In genomic region chr18:10562773-10563160, GRCh38 we compare ENCODE assay signal across 22 cellular contexts.
"Had no signal": no experiment of that assay in that cellular context is flagged by ENCODE, and none has a peak within 500 bp of the region (broad histone marks: within the 10 kb centered on the region; RNA-seq: fewer than 3 reads in every experiment).

No MANE protein-coding gene starts in this region.

- ATAC-seq: activated CD8-positive, alpha-beta T cell treated with anti-CD3 and anti-CD28 coated beads for 36 hours; activated T-cell treated with anti-CD3 and anti-CD28 coated beads, Interleukin-2, amount 50 U/mL, for 4 hours; activated T-helper 17 cell treated with anti-CD3 and anti-CD28 coated beads, Interleukin-2, amount 50 U/mL, for 72 hours; body of pancreas; left lung; lower lobe of right lung; natural killer cell treated with Interleukin-12 subunit alpha and Interleukin-12 subunit beta and Interleukin-15 and Interleukin-18, amount 100 ng/mL, for 72 hours; T-helper 17 cell had no signal

- H3K27ac ChIP-seq: body of pancreas, cardiac muscle cell, left lung, lower lobe of right lung, right atrium auricular region, spleen, tibial nerve had no signal

- H3K9me3 Mint-ChIP-seq: activated CD4-positive, alpha-beta T cell treated with anti-CD3 and anti-CD28 coated beads, Interleukin-2, amount 10 ng/mL, durations not matched to agents 7 days and 5 days; activated CD8-positive, alpha-beta T cell treated with anti-CD3 and anti-CD28 coated beads for 36 hours; activated T-cell treated with anti-CD3 and anti-CD28 coated beads, Interleukin-2, amount 50 U/mL, for 4 hours; activated T-helper 17 cell treated with anti-CD3 and anti-CD28 coated beads, Interleukin-2, amount 50 U/mL, for 72 hours; natural killer cell treated with Interleukin-12 subunit alpha and Interleukin-12 subunit beta and Interleukin-15 and Interleukin-18, amount 100 ng/mL, for 72 hours had no signal

- H3K27ac Mint-ChIP-seq: activated CD4-positive, alpha-beta T cell treated with anti-CD3 and anti-CD28 coated beads, Interleukin-2, amount 10 ng/mL, durations not matched to agents 7 days and 5 days; activated CD8-positive, alpha-beta T cell treated with anti-CD3 and anti-CD28 coated beads for 36 hours; activated T-helper 17 cell treated with anti-CD3 and anti-CD28 coated beads, Interleukin-2, amount 50 U/mL, for 72 hours; natural killer cell treated with Interleukin-12 subunit alpha and Interleukin-12 subunit beta and Interleukin-15 and Interleukin-18, amount 100 ng/mL, for 72 hours; T-helper 17 cell had no signal

- DNase-seq: activated CD4-positive, alpha-beta T cell treated with anti-CD3 and anti-CD28 coated beads, Interleukin-2, amount 10 ng/mL, durations not matched to agents 7 days and 5 days; activated CD4-positive, CD25-positive, alpha-beta regulatory T cell treated with anti-CD3 and anti-CD28 coated beads, Interleukin-2, amount 50 U/mL, for 72 hours; activated CD8-positive, alpha-beta T cell treated with anti-CD3 and anti-CD28 coated beads for 36 hours; activated gamma-delta T cell treated with Interleukin-2 at 50 U/mL for 16 hours; activated naive CD4-positive, alpha-beta T cell treated with anti-CD3 and anti-CD28 coated beads, Interleukin-2, amount 50 U/mL, for 16 hours; activated T-cell treated with anti-CD3 and anti-CD28 coated beads, Interleukin-2, amount 50 U/mL, for 4 hours; body of pancreas; cerebellar nuclear complex; glutamatergic neuron; left lung; lower lobe of right lung; mesendoderm; spleen; stimulated activated CD4-positive, alpha-beta T cell treated with anti-CD3 and anti-CD28 coated beads, Interleukin-2, amount 100 ng/mL, for 48 hours; stimulated activated naive CD4-positive, alpha-beta T cell treated with Interleukin-2 at 50 U/mL for 16 hours; T-helper 17 cell; T1000 had no signal

- H3K9me3 ChIP-seq: body of pancreas, left lung, lower lobe of right lung, right atrium auricular region, spleen, tibial nerve had no signal

- H3K4me3 ChIP-seq: body of pancreas, cardiac muscle cell, left lung, lower lobe of right lung, right atrium auricular region, spleen, tibial nerve had no signal

- H3K27me3 Mint-ChIP-seq: activated CD4-positive, alpha-beta T cell treated with anti-CD3 and anti-CD28 coated beads, Interleukin-2, amount 10 ng/mL, durations not matched to agents 7 days and 5 days; activated CD8-positive, alpha-beta T cell treated with anti-CD3 and anti-CD28 coated beads for 36 hours; activated T-helper 17 cell treated with anti-CD3 and anti-CD28 coated beads, Interleukin-2, amount 50 U/mL, for 72 hours; natural killer cell treated with Interleukin-12 subunit alpha and Interleukin-12 subunit beta and Interleukin-15 and Interleukin-18, amount 100 ng/mL, for 72 hours; T-helper 17 cell had no signal

- H3K36me3 Mint-ChIP-seq: natural killer cell treated with Interleukin-12 subunit alpha and Interleukin-12 subunit beta and Interleukin-15 and Interleukin-18, amount 100 ng/mL, for 72 hours had no signal

- H3K4me3 Mint-ChIP-seq: activated CD4-positive, alpha-beta T cell treated with anti-CD3 and anti-CD28 coated beads, Interleukin-2, amount 10 ng/mL, durations not matched to agents 7 days and 5 days; activated CD8-positive, alpha-beta T cell treated with anti-CD3 and anti-CD28 coated beads for 36 hours; activated T-cell treated with anti-CD3 and anti-CD28 coated beads, Interleukin-2, amount 50 U/mL, for 4 hours; activated T-helper 17 cell treated with anti-CD3 and anti-CD28 coated beads, Interleukin-2, amount 50 U/mL, for 72 hours; natural killer cell treated with Interleukin-12 subunit alpha and Interleukin-12 subunit beta and Interleukin-15 and Interleukin-18, amount 100 ng/mL, for 72 hours; T-helper 17 cell had no signal

- H3K36me3 ChIP-seq: cardiac muscle cell, lower lobe of right lung, right atrium auricular region had no signal

- H3K27me3 ChIP-seq: body of pancreas, cardiac muscle cell, left lung, right atrium auricular region, spleen, tibial nerve had no signal
